Comparison of ENCODE assay signal across 25 cellular contexts in genomic region chr3:129213238-129213637, GRCh38. TPM values are rescaled to one million over a fixed set of nuclear protein-coding genes. Genes with fewer than 3 reads are reported as not detected.
DNase-seq lines count a peak whose midpoint lies in the region; ATAC-seq, FAIRE-seq and TF ChIP-seq lines count a peak whose summit lies in the region.
"Had no signal": no experiment of that assay in that cellular context is flagged by ENCODE, and none has a peak within 500 bp of the region (broad histone marks: within the 10 kb centered on the region; RNA-seq: fewer than 3 reads in every experiment).

No MANE protein-coding gene starts in this region.

- H4K20me1 ChIP-seq in K562 (replicated peaks; ENCODE audit: control insufficient read depth, insufficient read depth, low read length) (no peaks in the 10 kb centered on the region), osteoblast (ENCODE audit: insufficient read depth, low read length) (no peaks in the 10 kb centered on the region)
- H4K20me1 ChIP-seq: BLaER1 had no signal

- intact Hi-C loops in K562 (cut with micrococcal nuclease): no loop called here

- ATAC-seq in A549 (no peak), K562 (no peak)

- no peaks in the 10 kb centered on the region for H3K9me1 ChIP-seq in K562 (ENCODE audit: control insufficient read depth, insufficient read depth, low read length)

- H3K9me3 ChIP-seq in A549 (no peaks in the 10 kb centered on the region), HEK293 (ENCODE audit: control insufficient read depth, insufficient read depth, low read depth, low read length) (no peaks in the 10 kb centered on the region), K562 (replicated peaks; ENCODE audit: control insufficient read depth, insufficient read depth, low read depth, low read length) (no peaks in the 10 kb centered on the region), osteoblast (ENCODE audit: low read depth, low read length) (no peaks in the 10 kb centered on the region)
- H3K9me3 ChIP-seq: BE2C, BLaER1 had no signal

- CTCF ChIA-PET in A549 (lab: Yijun Ruan, JAX) (interaction anchor here (0.9 to 3.8 kb wide), 4 partner anchors 9 to 47 kb away, joined by 3 to 17 read pairs (median 6); no protein-coding TSS in a partner anchor), HEK293 (lab: Yijun Ruan, JAX) (interaction anchor here (0.6 to 0.7 kb wide), 4 partner anchors 12 to 185 kb away, joined by 3 to 4 read pairs (median 3); no protein-coding TSS in a partner anchor), K562 (lab: Yijun Ruan, JAX; ENCODE audit: low intra/inter-chr PET ratio) (no interaction called here)

- no peak overlapping the region for H3K9ac ChIP-seq in K562 (ENCODE audit: insufficient read depth in 1 of 2, low read depth in 2 of 2, low read length in 2 of 2)
- H3K9ac ChIP-seq: BLaER1 had no signal

- no peak overlapping the region for H3K4me2 ChIP-seq in A549
- H3K4me2 ChIP-seq in K562 (ENCODE audit: insufficient read depth, low read length): no peak overlapping the region
- no peak overlapping the region for H3K4me2 ChIP-seq in osteoblast (ENCODE audit: insufficient read depth, low read length)
- H3K4me2 ChIP-seq: BLaER1 had no signal

- H3K4me1 ChIP-seq in A549 (peaks cover 20% of the 10 kb centered on the region), HEK293 (ENCODE audit: control insufficient read depth, insufficient read depth, low read length) (peaks cover 5% of the 10 kb centered on the region; the same call in 1 of the 2 replicates), K562 (replicated peaks in 1 of 2; ENCODE audit: control insufficient read depth in 2 of 2, insufficient read depth in 2 of 2, low read length in 2 of 2) (peaks cover 4 to 9% of the 10 kb centered on the region in 2 experiments; a peak in 4 of 5 replicates), osteoblast (ENCODE audit: insufficient read depth, low read length) (peaks cover 11% of the 10 kb centered on the region)
- H3K4me1 ChIP-seq: BE2C, BLaER1 had no signal

- BruUV-seq in K562 (replicated peaks; lab: Mats Ljungman, UMichigan): no TSS peak

- POLR2A ChIA-PET in A549 (lab: Yijun Ruan, JAX) (interaction anchor here (1.8 kb wide), 1 partner anchor 11 kb away, joined by 7 read pairs; no protein-coding TSS in a partner anchor), HEK293 (lab: Yijun Ruan, JAX) (no interaction called here), K562 (lab: Yijun Ruan, JAX) (interaction anchor here (1.1 kb wide), 1 partner anchor 11 kb away, joined by 3 read pairs; no protein-coding TSS in a partner anchor)

- TF ChIP-seq CTCF in A549 (IDR thresholded peaks at IDR 0.05): no peak
- TF ChIP-seq CTCF in HEK293 (tag by site-specific recombination; IDR thresholded peaks at IDR 0.05): no peak
- TF ChIP-seq CTCF in K562 (IDR thresholded peaks at IDR 0.05 in 2 of 3, conservative IDR thresholded peaks at IDR 0.05 in 1 of 3; ENCODE audit: insufficient read depth in 2 of 3, low read depth in 1 of 3, low read length in 3 of 3): no peak
- no peak for TF ChIP-seq CTCF in osteoblast (IDR thresholded peaks at IDR 0.05; ENCODE audit: extremely low read depth, low read depth, low read length)

- no peaks in the 10 kb centered on the region for H3K27me3 ChIP-seq in K562 (ENCODE audit: control insufficient read depth in 2 of 2, insufficient read depth in 2 of 2, low read length in 2 of 2)
- no peaks in the 10 kb centered on the region for H3K27me3 ChIP-seq in osteoblast (ENCODE audit: insufficient read depth, low read length)
- H3K27me3 ChIP-seq: BE2C, BLaER1 had no signal

- H2AFZ ChIP-seq in K562 (ENCODE audit: low read depth, low read length) (no peak overlapping the region), osteoblast (ENCODE audit: low read length) (no peak overlapping the region)

- H3K79me2 ChIP-seq in K562 (ENCODE audit: control insufficient read depth, insufficient read depth, low read length) (no peaks in the 10 kb centered on the region), osteoblast (ENCODE audit: insufficient read depth, low read length) (no peaks in the 10 kb centered on the region)

- H3K36me3 ChIP-seq in HEK293 (ENCODE audit: control insufficient read depth in 2 of 2, insufficient read depth in 1 of 2, low read length in 2 of 2) (no peaks in the 10 kb centered on the region), K562 (ENCODE audit: control insufficient read depth, insufficient read depth, low read length) (no peaks in the 10 kb centered on the region), osteoblast (ENCODE audit: insufficient read depth, low read length) (no peaks in the 10 kb centered on the region)
- H3K36me3 ChIP-seq: BE2C, BLaER1 had no signal

- peak overlapping the region; percentile 15 to 89; a peak in 4 of 6 replicates for H3K27ac ChIP-seq in A549
- H3K27ac ChIP-seq in HEK293 (ENCODE audit: extremely low read depth, low read depth, low read length): no peak overlapping the region
- no peak overlapping the region for H3K27ac ChIP-seq in K562 (ENCODE audit: extremely low read depth, low read depth, low read length)
- no peak overlapping the region for H3K27ac ChIP-seq in osteoblast (ENCODE audit: low read depth, low read length)
- H3K27ac ChIP-seq: BLaER1 had no signal

- no peak for TF ChIP-seq EP300 in A549 (IDR thresholded peaks at IDR 0.05)
- no peak for TF ChIP-seq EP300 in K562 (IDR thresholded peaks at IDR 0.05; ENCODE audit: low read length)

- WGBS in A549 (ENCODE audit: missing lambda C conversion rate): 95% methylated on average over 5 of the region's 5 CpGs
- WGBS in K562 (ENCODE audit: insufficient coverage, low coverage, missing lambda C conversion rate): 92% methylated on average over 5 of the region's 5 CpGs

- no peak overlapping the region for H3K4me3 ChIP-seq in A549
- no peak overlapping the region for H3K4me3 ChIP-seq in HEK293 (ENCODE audit: low read depth, low read length)
- H3K4me3 ChIP-seq in K562: no peak overlapping the region
- H3K4me3 ChIP-seq in osteoblast (ENCODE audit: insufficient read depth, low read length): no peak overlapping the region
- H3K4me3 ChIP-seq: BLaER1 had no signal

- in situ Hi-C loops in K562 (cut with MboI): no loop called here

- FAIRE-seq in A549 (lab: Jason Lieb, UNC): no peak
- no peak for FAIRE-seq in K562 (lab: Jason Lieb, UNC)
- FAIRE-seq: GM12891, GM19239 had no signal

- no peak for TF ChIP-seq RAD21 in A549 (conservative IDR thresholded peaks at IDR 0.05 in 1 of 2, IDR thresholded peaks at IDR 0.05 in 1 of 2)
- TF ChIP-seq RAD21 in K562 (CRISPR knock-in tag; conservative IDR thresholded peaks at IDR 0.05 in 1 of 2, IDR thresholded peaks at IDR 0.05 in 1 of 2): no peak

- DNase-seq in A549 (ENCODE audit: low read depth in 1 of 2, low spot score in 1 of 2) (no peak), K562 (ENCODE audit: extremely low read depth in 1 of 4, low spot score in 3 of 4) (no peak), osteoblast (ENCODE audit: insufficient read length, low spot score, missing footprints) (peak; percentile 5), HCEC 1CT (no peak), SW480 (ENCODE audit: low spot score) (no peak), GDM1 (lab: John Stamatoyannopoulos, UW) (no peak), NCI-H1694 treated with DMSO at 0.1 percent for 48 hours (lab: John Stamatoyannopoulos, UW) (no peak)
- DNase-seq: ACHN; BE2C; C1 segment of cervical spinal cord; CD4-positive, alpha-beta memory T cell; CD4-positive, CD25-positive, alpha-beta regulatory T cell; CD8-positive, alpha-beta memory T cell; COR-L47; DMS 273 treated with DMSO at 0.1 percent for 48 hours; DMS153; DMS53; DMS79; DND-41; EL; GF-D8 had no signal

- no peak for TF ChIP-seq POLR2A in A549 (IDR thresholded peaks at IDR 0.05; ENCODE audit: low read length)
- TF ChIP-seq POLR2A in K562 (conservative IDR thresholded peaks at IDR 0.05): no peak

RNA-seq across cellular contexts. Expression of gene CNBP, which starts 29.5 kb away (rescaled TPM):
- polyA plus RNA-seq in A549 (2011; rRNA removed) (309 and 365 TPM in 2 replicates), A549 (2017; fragmentation: RNase III; extraction: RNeasy Plus Mini Kit Qiagen cat#74134 plus additional on column Dnase treatment) (304 to 324 TPM (median 312 TPM) in 3 replicates), K562 (2011; rRNA removed) (387 and 478 TPM in 2 replicates), K562 (2014; fragmentation: Illumina TruSeq; extraction: Trizol) (390 and 412 TPM in 2 replicates), K562 (2014; fragmentation: Nextera tagmentation; extraction: Ambion mirVana) (100 to 1,000 TPM; 708 to 717 TPM), K562 (2014; rRNA removed) (404 and 421 TPM in 2 replicates)
- polyA plus RNA-seq in A549 (2012; cell fraction: cytosol; rRNA removed): 217 TPM in 2 replicates
- polyA plus RNA-seq in A549 (2012; cell fraction: nucleus; rRNA removed): 88.8 and 136 TPM in 2 replicates
- polyA minus RNA-seq in A549 (2011; rRNA and poly(A)+ RNA removed): 143 and 152 TPM in 2 replicates
- total RNA-seq in K562 (2011; cell fraction: chromatin; rRNA removed; ENCODE audit: low replicate concordance): 92.9 and 163 TPM in 2 replicates
- 61.9 and 72.2 TPM in 2 replicates for total RNA-seq in K562 (2011; cell fraction: nucleolus; rRNA removed)
- total RNA-seq in K562 (2011; cell fraction: nucleoplasm; rRNA removed): 89.3 and 110 TPM in 2 replicates
- total RNA-seq in K562 (2014; rRNA removed) (283 and 284 TPM in 2 replicates), K562 (2014; rRNA removed; fragmentation: Illumina TruSeq; extraction: Trizol) (338 and 375 TPM in 2 replicates), K562 (2015; rRNA removed; fragmentation: Illumina TruSeq; extraction: Trizol) (321 and 348 TPM in 2 replicates), K562 (2021) (331 and 354 TPM in 2 replicates), osteoblast (215 and 233 TPM in 2 replicates)
- polyA plus RNA-seq in K562 (2011; cell fraction: cytosol; rRNA removed): 251 and 375 TPM in 2 replicates
- polyA plus RNA-seq in K562 (2011; cell fraction: nucleus; rRNA removed): 114 and 190 TPM in 2 replicates
- 291 and 314 TPM in 2 replicates for polyA plus RNA-seq in K562 (2012)
- polyA minus RNA-seq in K562 (2011; rRNA and poly(A)+ RNA removed): 394 and 432 TPM in 2 replicates
- 139 and 145 TPM in 2 replicates for polyA minus RNA-seq in K562 (2011; cell fraction: cytosol; rRNA and poly(A)+ RNA removed)
- 33.1 and 62.2 TPM in 2 replicates for polyA minus RNA-seq in K562 (2011; cell fraction: nucleus; rRNA and poly(A)+ RNA removed)

RNA-seq across cellular contexts. Expression of gene COPG1, which starts 36.2 kb away (rescaled TPM):
- polyA plus RNA-seq in A549 (2011; rRNA removed) (86.5 and 90.2 TPM in 2 replicates), A549 (2017; fragmentation: RNase III; extraction: RNeasy Plus Mini Kit Qiagen cat#74134 plus additional on column Dnase treatment) (72.2 to 90.0 TPM (median 80.6 TPM) in 3 replicates), K562 (2011; rRNA removed) (40.3 and 73.4 TPM in 2 replicates), K562 (2014; fragmentation: Illumina TruSeq; extraction: Trizol) (56.8 and 62.4 TPM in 2 replicates), K562 (2014; fragmentation: Nextera tagmentation; extraction: Ambion mirVana) (100 to 1,000 TPM in 1 of 2 experiments, 10 to 100 TPM in 1; 40.6 to 105 TPM), K562 (2014; rRNA removed) (37.1 and 47.9 TPM in 2 replicates)
- 40.8 and 42.1 TPM in 2 replicates for polyA plus RNA-seq in A549 (2012; cell fraction: cytosol; rRNA removed)
- 64.5 and 70.3 TPM in 2 replicates for polyA plus RNA-seq in A549 (2012; cell fraction: nucleus; rRNA removed)
- 183 and 220 TPM in 2 replicates for polyA minus RNA-seq in A549 (2011; rRNA and poly(A)+ RNA removed)
- total RNA-seq in K562 (2011; cell fraction: chromatin; rRNA removed; ENCODE audit: low replicate concordance): 181 and 256 TPM in 2 replicates
- total RNA-seq in K562 (2011; cell fraction: nucleolus; rRNA removed): 148 and 149 TPM in 2 replicates
- 109 and 139 TPM in 2 replicates for total RNA-seq in K562 (2011; cell fraction: nucleoplasm; rRNA removed)
- total RNA-seq in K562 (2014; rRNA removed) (88.0 and 96.4 TPM in 2 replicates), K562 (2014; rRNA removed; fragmentation: Illumina TruSeq; extraction: Trizol) (73.9 and 74.6 TPM in 2 replicates), K562 (2015; rRNA removed; fragmentation: Illumina TruSeq; extraction: Trizol) (62.0 and 65.1 TPM in 2 replicates), K562 (2021) (85.4 and 94.8 TPM in 2 replicates), osteoblast (297 and 305 TPM in 2 replicates)
- 47.0 and 48.0 TPM in 2 replicates for polyA plus RNA-seq in K562 (2011; cell fraction: cytosol; rRNA removed)
- 111 and 116 TPM in 2 replicates for polyA plus RNA-seq in K562 (2011; cell fraction: nucleus; rRNA removed)
- polyA plus RNA-seq in K562 (2012): 82.5 and 120 TPM in 2 replicates
- polyA minus RNA-seq in K562 (2011; rRNA and poly(A)+ RNA removed): 115 and 157 TPM in 2 replicates
- 70.3 and 92.6 TPM in 2 replicates for polyA minus RNA-seq in K562 (2011; cell fraction: cytosol; rRNA and poly(A)+ RNA removed)
- 59.0 and 102 TPM in 2 replicates for polyA minus RNA-seq in K562 (2011; cell fraction: nucleus; rRNA and poly(A)+ RNA removed)

RNA-seq across cellular contexts. Expression of gene ISY1, which starts 52.4 kb away (rescaled TPM):
- 21.3 and 27.6 TPM in 2 replicates for polyA plus RNA-seq in A549 (2011; rRNA removed)
- polyA plus RNA-seq in A549 (2012; cell fraction: cytosol; rRNA removed): 16.9 and 19.1 TPM in 2 replicates
- 9.9 and 11.4 TPM in 2 replicates for polyA plus RNA-seq in A549 (2012; cell fraction: nucleus; rRNA removed)
- 21.4 to 24.1 TPM (median 23.2 TPM) in 3 replicates for polyA plus RNA-seq in A549 (2017; fragmentation: RNase III; extraction: RNeasy Plus Mini Kit Qiagen cat#74134 plus additional on column Dnase treatment)
- polyA minus RNA-seq in A549 (2011; rRNA and poly(A)+ RNA removed): 8.3 and 12.7 TPM in 2 replicates
- 6.4 and 9.0 TPM in 2 replicates for total RNA-seq in K562 (2011; cell fraction: chromatin; rRNA removed; ENCODE audit: low replicate concordance)
- 3.6 and 4.8 TPM in 2 replicates for total RNA-seq in K562 (2011; cell fraction: nucleolus; rRNA removed)
- total RNA-seq in K562 (2011; cell fraction: nucleoplasm; rRNA removed): 5.1 and 7.9 TPM in 2 replicates
- 30.1 and 31.6 TPM in 2 replicates for total RNA-seq in K562 (2014; rRNA removed)
- 37.7 and 45.3 TPM in 2 replicates for total RNA-seq in K562 (2014; rRNA removed; fragmentation: Illumina TruSeq; extraction: Trizol)
- 32.8 and 39.0 TPM in 2 replicates for total RNA-seq in K562 (2015; rRNA removed; fragmentation: Illumina TruSeq; extraction: Trizol)
- 26.1 and 29.6 TPM in 2 replicates for total RNA-seq in K562 (2021)
- polyA plus RNA-seq in K562 (2011; rRNA removed): 27.8 and 32.9 TPM in 2 replicates
- polyA plus RNA-seq in K562 (2011; cell fraction: cytosol; rRNA removed): 42.7 and 44.7 TPM in 2 replicates
- polyA plus RNA-seq in K562 (2011; cell fraction: nucleus; rRNA removed): 5.8 and 6.4 TPM in 2 replicates
- polyA plus RNA-seq in K562 (2012): 27.8 and 32.1 TPM in 2 replicates
- 22.4 and 27.0 TPM in 2 replicates for polyA plus RNA-seq in K562 (2014; fragmentation: Illumina TruSeq; extraction: Trizol)
- polyA plus RNA-seq in K562 (2014; fragmentation: Nextera tagmentation; extraction: Ambion mirVana): 10 to 100 TPM; 41.9 to 50.0 TPM
- polyA plus RNA-seq in K562 (2014; rRNA removed): 23.4 and 23.5 TPM in 2 replicates
- polyA minus RNA-seq in K562 (2011; rRNA and poly(A)+ RNA removed): 18.0 and 19.9 TPM in 2 replicates
- polyA minus RNA-seq in K562 (2011; cell fraction: cytosol; rRNA and poly(A)+ RNA removed): 12.8 and 16.4 TPM in 2 replicates
- 5.4 and 6.1 TPM in 2 replicates for polyA minus RNA-seq in K562 (2011; cell fraction: nucleus; rRNA and poly(A)+ RNA removed)
- 29.0 and 31.8 TPM in 2 replicates for total RNA-seq in osteoblast

Comparison
In these comparisons a context has a peak if more than half of its experiments do, and no peak if none do; other contexts are left out.
1. H3K27ac ChIP-seq: peak in A549 (2 of 2); none in HEK293 (single experiment), K562 (single experiment) and osteoblast (single experiment).